25 cellular contexts compared by ENCODE assay signal in genomic region chr1:118322369-118322768, GRCh38.
"Had no signal": no experiment of that assay in that cellular context is flagged by ENCODE, and none has a peak within 500 bp of the region (broad histone marks: within the 10 kb centered on the region; RNA-seq: fewer than 3 reads in every experiment).

No MANE protein-coding gene starts in this region.

- DNase-seq: activated CD4-positive, alpha-beta T cell treated with anti-CD3 and anti-CD28 coated beads, Interleukin-2, amount 10 ng/mL, durations not matched to agents 24 days and 14 days; activated CD4-positive, alpha-beta T cell treated with anti-CD3 and anti-CD28 coated beads, Interleukin-2, amount 50 U/mL, for 4 hours; activated CD8-positive, alpha-beta T cell treated with anti-CD3 and anti-CD28 coated beads for 36 hours; activated effector memory CD4-positive, alpha-beta T cell treated with anti-CD3 and anti-CD28 coated beads, Interleukin-2, amount 50 U/mL, for 16 hours; activated naive CD4-positive, alpha-beta T cell; activated naive CD4-positive, alpha-beta T cell treated with anti-CD3 and anti-CD28 coated beads, Interleukin-2, amount 50 U/mL, for 16 hours; activated naive CD8-positive, alpha-beta T cell treated with anti-CD3 and anti-CD28 coated beads for 36 hours; activated T-cell treated with anti-CD3 and anti-CD28 coated beads, Interleukin-2, amount 50 U/mL, for 1 hour; activated T-cell treated with anti-CD3 and anti-CD28 coated beads, Interleukin-2, amount 50 U/mL, for 72 hours; amniotic stem cell; aorta; brain microvascular endothelial cell; central memory CD4-positive, alpha-beta T cell; NCI-H1105; NCI-H1417 treated with DMSO at 0.1 percent for 48 hours; NCI-H187 treated with DMSO at 0.1 percent for 48 hours; NCI-H2081; NCI-H345; NCI-H524 treated with DMSO at 0.1 percent for 48 hours; RPMI8226; SHP77 treated with DMSO at 0.1 percent for 48 hours; T-helper 1 cell; T-helper 2 cell; T-helper 9 cell had no signal

- H3K36me3 ChIP-seq: brain microvascular endothelial cell had no signal

- H3K4me3 Mint-ChIP-seq: activated CD4-positive, alpha-beta T cell treated with anti-CD3 and anti-CD28 coated beads, Interleukin-2, amount 10 ng/mL, durations not matched to agents 24 days and 14 days; activated CD8-positive, alpha-beta T cell treated with anti-CD3 and anti-CD28 coated beads for 36 hours; activated naive CD8-positive, alpha-beta T cell treated with anti-CD3 and anti-CD28 coated beads for 36 hours; activated T-cell treated with anti-CD3 and anti-CD28 coated beads, Interleukin-2, amount 50 U/mL, for 72 hours; activated T-helper 17 cell treated with anti-CD3 and anti-CD28 coated beads, Interleukin-2, amount 50 U/mL, for 72 hours had no signal

- H3K4me1 Mint-ChIP-seq: activated CD4-positive, alpha-beta T cell treated with anti-CD3 and anti-CD28 coated beads, Interleukin-2, amount 10 ng/mL, durations not matched to agents 24 days and 14 days; activated naive CD8-positive, alpha-beta T cell treated with anti-CD3 and anti-CD28 coated beads for 36 hours; activated T-helper 17 cell treated with anti-CD3 and anti-CD28 coated beads, Interleukin-2, amount 50 U/mL, for 72 hours had no signal

- H3K9me3 Mint-ChIP-seq: activated CD4-positive, alpha-beta T cell treated with anti-CD3 and anti-CD28 coated beads, Interleukin-2, amount 10 ng/mL, durations not matched to agents 24 days and 14 days had no signal

- H3K27me3 Mint-ChIP-seq: activated CD4-positive, alpha-beta T cell treated with anti-CD3 and anti-CD28 coated beads, Interleukin-2, amount 10 ng/mL, durations not matched to agents 24 days and 14 days; activated CD8-positive, alpha-beta T cell treated with anti-CD3 and anti-CD28 coated beads for 36 hours; activated naive CD8-positive, alpha-beta T cell treated with anti-CD3 and anti-CD28 coated beads for 36 hours; activated T-helper 17 cell treated with anti-CD3 and anti-CD28 coated beads, Interleukin-2, amount 50 U/mL, for 72 hours had no signal

- H3K27me3 ChIP-seq: brain microvascular endothelial cell had no signal

- H3K27ac ChIP-seq: brain microvascular endothelial cell had no signal

- H3K36me3 Mint-ChIP-seq: activated naive CD8-positive, alpha-beta T cell treated with anti-CD3 and anti-CD28 coated beads for 36 hours had no signal

- H3K27ac Mint-ChIP-seq: activated CD4-positive, alpha-beta T cell treated with anti-CD3 and anti-CD28 coated beads, Interleukin-2, amount 10 ng/mL, durations not matched to agents 24 days and 14 days; activated CD8-positive, alpha-beta T cell treated with anti-CD3 and anti-CD28 coated beads for 36 hours; activated naive CD8-positive, alpha-beta T cell treated with anti-CD3 and anti-CD28 coated beads for 36 hours; activated T-cell treated with anti-CD3 and anti-CD28 coated beads, Interleukin-2, amount 50 U/mL, for 72 hours; activated T-helper 17 cell treated with anti-CD3 and anti-CD28 coated beads, Interleukin-2, amount 50 U/mL, for 72 hours had no signal
